11 cellular contexts compared by ENCODE assay signal in the genomic region with DNA sequence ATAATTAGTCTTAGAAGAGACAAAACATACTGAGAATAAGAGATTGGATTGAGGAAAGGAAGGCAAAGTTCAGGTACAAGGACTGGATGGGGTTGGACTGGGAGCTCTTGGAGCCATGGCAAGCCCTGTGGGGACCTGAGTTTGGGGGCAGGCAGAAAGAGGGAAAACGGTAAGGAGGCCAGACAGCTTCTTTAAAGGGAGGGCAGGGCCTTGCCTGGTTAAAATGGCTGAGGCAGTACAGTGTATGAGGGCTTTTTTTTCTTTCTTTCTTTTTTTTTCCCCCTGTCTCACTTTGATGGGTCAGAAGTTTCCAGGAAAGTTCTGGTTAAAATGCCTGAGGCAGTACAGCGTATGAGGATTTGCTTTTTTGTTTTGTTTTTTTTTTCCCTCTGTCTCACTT. TPM values are rescaled to one million over a fixed set of nuclear protein-coding genes. Genes with fewer than 3 reads are reported as not detected.
DNase-seq lines count a peak whose midpoint lies in the region; ATAC-seq and TF ChIP-seq lines count a peak whose summit lies in the region.
"Had no signal": no experiment of that assay in that cellular context is flagged by ENCODE, and none has a peak within 500 bp of the region (broad histone marks: within the 10 kb centered on the region; RNA-seq: fewer than 3 reads in every experiment).

No MANE protein-coding gene starts in this region.

- no peak overlapping the region for H3K23ac ChIP-seq in mesendoderm (ENCODE audit: low read length)

- H3K18ac ChIP-seq in mesendoderm (ENCODE audit: low read length) = peak overlapping the region; percentile 52

- H4K5ac ChIP-seq in mesendoderm (ENCODE audit: low read length) = no peak overlapping the region

- peaks cover 23% of the 10 kb centered on the region for H3K4me1 ChIP-seq in HUES64 (ENCODE audit: insufficient read depth, low read length)
- peaks cover 7% of the 10 kb centered on the region for H3K4me1 ChIP-seq in mesendoderm (ENCODE audit: control insufficient read depth, low read depth, low read length)

- peak overlapping the region; percentile 59 for H3K56ac ChIP-seq in mesendoderm (ENCODE audit: low read length)

- no peak for TF ChIP-seq CTCF in dorsolateral prefrontal cortex (IDR thresholded peaks at IDR 0.05 in 54 of 56, conservative IDR thresholded peaks at IDR 0.05 in 2 of 56; ENCODE audit: low read depth in 1 of 56, partially characterized antibody in 56 of 56)

- H4K8ac ChIP-seq in mesendoderm (ENCODE audit: low read depth, low read length) = peak overlapping the region; percentile 39

- no peak overlapping the region for H2BK15ac ChIP-seq in mesendoderm (replicated peaks; ENCODE audit: low read depth)

- H3K79me2 ChIP-seq in mesendoderm (ENCODE audit: control insufficient read depth, insufficient read depth, low read length) = peaks cover 65% of the 10 kb centered on the region

- no peak overlapping the region for H3K4ac ChIP-seq in mesendoderm (ENCODE audit: low read depth, low read length)

- H3K36me3 Mint-ChIP-seq in stimulated activated memory B cell treated with anti-CD40 and anti-IgM and Interleukin-4, amounts not matched to agents 10 μg/mL and 1 μg/mL and 100 μg/mL, for 72 hours = peaks cover 37% of the 10 kb centered on the region

- H3K4me1 Mint-ChIP-seq in stimulated activated memory B cell treated with anti-CD40 and anti-IgM and Interleukin-4, amounts not matched to agents 10 μg/mL and 1 μg/mL and 100 μg/mL, for 72 hours = peaks cover 72% of the 10 kb centered on the region

- peak overlapping the region; percentile 25 for H3K27ac Mint-ChIP-seq in stimulated activated memory B cell treated with anti-CD40 and anti-IgM and Interleukin-4, amounts not matched to agents 10 μg/mL and 1 μg/mL and 100 μg/mL, for 72 hours

- H3K36me3 ChIP-seq in HUES64 (ENCODE audit: insufficient read depth, low read length) = no peaks in the 10 kb centered on the region
- H3K36me3 ChIP-seq in mesendoderm (ENCODE audit: control insufficient read depth, insufficient read depth, low read length) = no peaks in the 10 kb centered on the region

- no peaks in the 10 kb centered on the region for H3K9me3 Mint-ChIP-seq in stimulated activated memory B cell treated with anti-CD40 and anti-IgM and Interleukin-4, amounts not matched to agents 10 μg/mL and 1 μg/mL and 100 μg/mL, for 72 hours

- H3K4me2 ChIP-seq in mesendoderm (ENCODE audit: low read length) = no peak overlapping the region

- no peak for ATAC-seq in stimulated activated memory B cell treated with anti-CD40 and anti-IgM and Interleukin-4, amounts not matched to agents 10 μg/mL and 1 μg/mL and 100 μg/mL, for 72 hours

- no peak for DNase-seq in dorsolateral prefrontal cortex
- no peak for DNase-seq in mesendoderm
- no peak for DNase-seq in medulla oblongata (ENCODE audit: extremely low spot score)
- no peak for DNase-seq in effector CD8-positive, alpha-beta T cell (lab: John Stamatoyannopoulos, UW)
- no peak for DNase-seq in RKO (ENCODE audit: low spot score)
- no peak for DNase-seq in NCI-H774 (lab: John Stamatoyannopoulos, UW)
- DNase-seq: central memory CD4-positive, alpha-beta T cell; DMS153; GOT3 had no signal

- H3K79me1 ChIP-seq in mesendoderm (ENCODE audit: low read length) = peaks cover 9% of the 10 kb centered on the region

- H3K9ac ChIP-seq in HUES64 (ENCODE audit: low read depth, low read length) (peak overlapping the region; percentile 22; the same call in 1 of the 2 replicates), mesendoderm (ENCODE audit: low read length) (peak overlapping the region; percentile 53)

- H3K4me3 Mint-ChIP-seq in stimulated activated memory B cell treated with anti-CD40 and anti-IgM and Interleukin-4, amounts not matched to agents 10 μg/mL and 1 μg/mL and 100 μg/mL, for 72 hours = no peak overlapping the region

- H2BK5ac ChIP-seq in mesendoderm (ENCODE audit: low read length) = no peak overlapping the region

- WGBS in HUES64 = 68% methylated on average over 2 of the region's 2 CpGs
- WGBS in mesendoderm (ENCODE audit: extremely low coverage, insufficient coverage, low lambda C conversion rate) = no CpG with 5 or more reads among the region's 2 CpGs

- H3K27ac ChIP-seq in HUES64 (ENCODE audit: low read depth, low read length) (no peak overlapping the region), dorsolateral prefrontal cortex (peak overlapping the region in 57 of 59 donors; percentile 2 to 89 (median 73)), mesendoderm (ENCODE audit: low read depth, low read length) (no peak overlapping the region)

- no peaks in the 10 kb centered on the region for H3K9me3 ChIP-seq in HUES64 (ENCODE audit: insufficient read depth, low read depth, low read length)

- H3K27me3 Mint-ChIP-seq in stimulated activated memory B cell treated with anti-CD40 and anti-IgM and Interleukin-4, amounts not matched to agents 10 μg/mL and 1 μg/mL and 100 μg/mL, for 72 hours = no peaks in the 10 kb centered on the region

- no peak overlapping the region for H2AK5ac ChIP-seq in mesendoderm (ENCODE audit: low read length)

- no peak overlapping the region for H2BK120ac ChIP-seq in mesendoderm (ENCODE audit: low read depth, low read length)

- H3K27me3 ChIP-seq in HUES64 (ENCODE audit: insufficient read depth, low read length) (no peaks in the 10 kb centered on the region), dorsolateral prefrontal cortex (no peaks in the 10 kb centered on the region), mesendoderm (ENCODE audit: insufficient read depth, low read length, poor library complexity) (no peaks in the 10 kb centered on the region)

- H3K4me3 ChIP-seq in HUES64 (ENCODE audit: low read length) = no peak overlapping the region
- peak overlapping the region in 8 of 59 donors; percentile 0 to 32 (median 10) for H3K4me3 ChIP-seq in dorsolateral prefrontal cortex
- H3K4me3 ChIP-seq in mesendoderm (ENCODE audit: low read length) = no peak overlapping the region

- intact Hi-C loops in dorsolateral prefrontal cortex (cut with DNase I) = no loop called here

RNA-seq across cellular contexts. Expression of a gene that starts 16.7 kb away (rescaled TPM):
- polyA plus RNA-seq in HUES64 (2013, experiment 1 of 2) = 8.7 TPM
- polyA plus RNA-seq in HUES64 (2013, experiment 2 of 2) = 10.6 TPM
- total RNA-seq in dorsolateral prefrontal cortex = 10 to 100 TPM; 15.1 to 35.3 (median 21.5) TPM
- 20.7 TPM for polyA plus RNA-seq in mesendoderm (2013, experiment 1 of 2)
- polyA plus RNA-seq in mesendoderm (2013, experiment 2 of 2) = 20.4 TPM

Comparison
In these comparisons a context has a peak if more than half of its experiments do, and no peak if none do; other contexts are left out.
1. H3K27ac ChIP-seq: peak in dorsolateral prefrontal cortex (57 of 59); none in HUES64 (single experiment) and mesendoderm (single experiment).